8 cellular contexts compared by ENCODE assay signal in the genomic region with DNA sequence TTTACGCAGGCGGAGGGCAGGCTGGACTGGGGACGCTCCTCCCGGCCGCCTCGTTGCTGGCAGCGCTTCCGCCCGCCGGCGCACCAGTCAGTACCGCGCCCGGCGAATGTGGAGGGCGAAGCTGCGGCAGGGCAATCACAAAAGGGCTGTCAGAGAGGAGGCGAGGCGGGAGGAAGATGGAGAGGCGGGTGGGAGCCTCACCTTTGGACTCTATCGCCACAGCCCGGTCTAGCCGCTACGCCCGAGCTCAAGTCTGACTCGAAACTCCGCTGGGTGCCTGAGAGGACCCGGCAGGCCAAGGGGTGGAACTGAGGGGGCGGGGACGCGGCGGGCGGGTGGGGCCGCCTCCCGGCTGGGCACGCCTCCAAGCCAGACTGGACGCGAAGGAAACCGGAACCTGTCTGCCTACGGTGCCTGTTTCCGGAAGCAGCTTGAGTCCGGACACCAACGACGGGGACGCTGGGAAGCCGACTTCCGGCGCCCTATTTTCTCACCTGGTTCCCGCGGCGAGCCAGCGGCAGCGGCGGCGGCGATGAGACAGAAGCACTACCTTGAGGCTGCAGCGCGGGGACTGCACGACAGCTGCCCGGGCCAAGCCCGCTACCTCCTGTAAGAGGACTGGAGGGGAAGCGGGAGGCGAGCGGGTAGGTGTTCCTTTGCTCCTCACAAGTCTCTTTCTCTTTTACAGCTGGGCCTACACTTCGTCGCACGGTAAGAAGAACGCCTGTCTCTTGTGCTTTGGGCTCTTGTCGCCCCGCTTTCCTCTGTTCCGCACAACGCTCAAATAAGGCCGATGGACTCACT.
A peak's percentile ranks its signal among the peaks of the same experiment; 100 is the strongest.
DNase-seq lines count a peak whose midpoint lies in the region; ATAC-seq and TF ChIP-seq lines count a peak whose summit lies in the region.

A gene (plus strand): TSS at position 483 of the 804 bp plus-strand sequence.

- peak within 1 kb of the TSS; percentile 86 for H3K4me2 ChIP-seq in neural progenitor cell

- H3K4me3 Mint-ChIP-seq in neural progenitor cell = peak within 1 kb of the TSS; percentile 94

- TF ChIP-seq CTCF in foreskin keratinocyte (conservative IDR thresholded peaks at IDR 0.05) (peak; percentile 14), neural progenitor cell (IDR thresholded peaks at IDR 0.05) (no peak)

- in situ Hi-C loops in G401 (cut with HindIII; ENCODE audit: low sequenced_read_pairs) (no loop called here), HAP-1 (cut with MboI; ENCODE audit: low sequenced_read_pairs) (no loop called here)

- peaks cover 29% of the 10 kb centered on the region for H3K36me3 ChIP-seq in HAP-1 (replicated peaks)
- H3K36me3 ChIP-seq in MG63 = peaks cover 30% of the 10 kb centered on the region
- peaks cover 18% of the 10 kb centered on the region for H3K36me3 ChIP-seq in neural progenitor cell
- H3K36me3 ChIP-seq in stomach smooth muscle (ENCODE audit: control insufficient read depth in 2 of 2, insufficient read depth in 2 of 2, low read length in 2 of 2) = peaks cover 8 to 14% of the 10 kb centered on the region in 2 donors

- peak within 1 kb of the TSS; percentile 73 for H3K9ac ChIP-seq in neural progenitor cell
- H3K9ac ChIP-seq in stomach smooth muscle (ENCODE audit: low read length in 2 of 2) = peak within 1 kb of the TSS; percentile 86 to 96

- H3K79me2 ChIP-seq in neural progenitor cell (ENCODE audit: low read depth) = peaks cover 25% of the 10 kb centered on the region

- H3K4me1 ChIP-seq in HAP-1 (peaks cover 7% of the 10 kb centered on the region; the same call in 1 of the 2 replicates), foreskin keratinocyte (peaks cover 31% of the 10 kb centered on the region), neural progenitor cell (peaks cover 10% of the 10 kb centered on the region), stomach smooth muscle (ENCODE audit: control insufficient read depth, insufficient read depth, low read length) (peaks cover 15% of the 10 kb centered on the region)

- peak; percentile 89 for ATAC-seq in foreskin keratinocyte

- H3K27me3 Mint-ChIP-seq in neural progenitor cell (ENCODE audit: insufficient read depth, low read depth) = no peaks in the 10 kb centered on the region

- DNase-seq in G401 (ENCODE audit: low spot score) (peak; percentile 93), HAP-1 (ENCODE audit: low spot score in 2 of 2) (peak; percentile 91 to 95), MG63 (peak; percentile 87), SHP77 (lab: John Stamatoyannopoulos, UW) (peak; percentile 89), activated gamma-delta T cell treated with Interleukin-2 at 50 U/mL for 16 hours (peak; percentile 90), foreskin keratinocyte (peak; percentile 83 to 90), neural progenitor cell (ENCODE audit: low spot score) (peak; percentile 96)

- no peaks in the 10 kb centered on the region for H3K27me3 ChIP-seq in HAP-1 (ENCODE audit: low read depth)
- H3K27me3 ChIP-seq in MG63 = no peaks in the 10 kb centered on the region
- H3K27me3 ChIP-seq in foreskin keratinocyte = no peaks in the 10 kb centered on the region
- no peaks in the 10 kb centered on the region for H3K27me3 ChIP-seq in neural progenitor cell
- H3K27me3 ChIP-seq in stomach smooth muscle (ENCODE audit: control insufficient read depth in 1 of 2, insufficient read depth in 2 of 2, low read length in 2 of 2) = no peaks in the 10 kb centered on the region

- peak within 1 kb of the TSS; percentile 93 for H2AFZ ChIP-seq in neural progenitor cell (replicated peaks)

- H3K9me3 ChIP-seq in HAP-1 (0 out of 2 replicates have a peak, but pooled peaks cover 3% of the 10 kb centered on the region), MG63 (no peaks in the 10 kb centered on the region), neural progenitor cell (ENCODE audit: low read depth) (no peaks in the 10 kb centered on the region), stomach smooth muscle (ENCODE audit: control insufficient read depth in 2 of 2, low read length in 2 of 2) (no peaks in the 10 kb centered on the region)

- H3K36me3 Mint-ChIP-seq in neural progenitor cell = peaks cover 16% of the 10 kb centered on the region

- H3K4me3 ChIP-seq in HAP-1 (peak within 1 kb of the TSS; percentile 96), MG63 (peak within 1 kb of the TSS; percentile 88), neural progenitor cell (peak within 1 kb of the TSS; percentile 89), stomach smooth muscle (ENCODE audit: low read length in 2 of 2) (peak within 1 kb of the TSS; percentile 96 to 97)

- H3K27ac ChIP-seq in foreskin keratinocyte = peak within 1 kb of the TSS; percentile 65
- H3K27ac ChIP-seq in neural progenitor cell = no peak within 1 kb of the TSS
- peak within 1 kb of the TSS; percentile 77 for H3K27ac ChIP-seq in stomach smooth muscle (ENCODE audit: low read length)

- no peaks in the 10 kb centered on the region for H4K20me1 ChIP-seq in neural progenitor cell (ENCODE audit: low read depth)

- no peaks in the 10 kb centered on the region for H3K9me3 Mint-ChIP-seq in neural progenitor cell

- peaks cover 6% of the 10 kb centered on the region for H3F3A ChIP-seq in neural progenitor cell (ENCODE audit: low read depth)

- peaks cover 19% of the 10 kb centered on the region for H3K4me1 Mint-ChIP-seq in neural progenitor cell

- H3K27ac Mint-ChIP-seq in neural progenitor cell = peak within 1 kb of the TSS; percentile 65
